Comparison of ENCODE assay signal across 15 cellular contexts in the genomic region with DNA sequence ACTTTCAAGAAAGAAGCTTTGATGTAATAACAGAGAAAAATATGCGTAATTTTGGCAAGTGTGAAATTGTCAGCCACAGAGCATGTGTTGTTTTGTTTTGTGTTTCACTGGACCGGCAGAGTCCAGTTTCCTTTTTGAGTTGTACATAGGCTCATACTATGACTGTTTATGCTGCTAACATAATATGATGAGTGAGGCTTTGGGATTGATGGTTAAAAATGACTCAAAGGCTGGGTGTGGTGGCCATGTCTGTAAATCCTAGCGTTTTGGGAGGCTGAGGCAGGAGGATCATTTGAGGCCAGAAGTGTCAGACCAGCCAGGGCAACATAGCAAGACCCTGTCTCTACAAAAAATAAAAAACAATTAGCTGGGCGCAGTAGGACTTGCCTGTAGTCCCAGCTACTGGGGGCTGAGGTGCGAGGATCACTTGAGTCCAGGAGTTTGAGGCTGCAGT.
DNase-seq lines count a peak whose midpoint lies in the region; ATAC-seq, FAIRE-seq and TF ChIP-seq lines count a peak whose summit lies in the region.
"Had no signal": no experiment of that assay in that cellular context is flagged by ENCODE, and none has a peak within 500 bp of the region (broad histone marks: within the 10 kb centered on the region; RNA-seq: fewer than 3 reads in every experiment).

No MANE protein-coding gene starts in this region.

- DNase-seq in MCF 10A (ENCODE audit: unreplicated experiment) (peak; percentile 32), breast epithelium (ENCODE audit: low spot score in 2 of 2) (no peak), HepG2 (ENCODE audit: low spot score) (no peak), aorta (no peak), OCI-LY7 (ENCODE audit: low spot score) (no peak), smooth muscle cell (lab: John Stamatoyannopoulos, UW; ENCODE audit: unreplicated experiment) (no peak), ecto neural progenitor cell (ENCODE audit: low spot score) (no peak)
- no peak for DNase-seq in activated T-helper 1 cell treated with anti-CD3 and anti-CD28 coated beads, Interleukin-12 subunit alpha, Interleukin-12 subunit beta, Interleukin-2, Interleukin-4 antibody, amounts not matched to agents 30 ng/mL and 10 ng/mL and 1 ng/mL, durations not matched to agents 14 hours and 24 hours and 36 hours (ENCODE audit: low spot score)
- DNase-seq: activated CD8-positive, alpha-beta memory T cell treated with anti-CD3 and anti-CD28 coated beads for 24 hours; BE2C; cortex of kidney; DND-41; NCI-H187 treated with DMSO at 0.1 percent for 48 hours; NCI-H82; psoas muscle had no signal

- no peaks in the 10 kb centered on the region for H3K27me3 ChIP-seq in breast epithelium
- H3K27me3 ChIP-seq in HepG2 (ENCODE audit: control insufficient read depth in 1 of 2, insufficient read depth in 2 of 2, low read length in 2 of 2), result no peaks in the 10 kb centered on the region
- H3K27me3 ChIP-seq in aorta (ENCODE audit: control insufficient read depth in 1 of 2, insufficient read depth in 2 of 2, low read length in 1 of 2), result no peaks in the 10 kb centered on the region
- no peaks in the 10 kb centered on the region for H3K27me3 ChIP-seq in smooth muscle cell (ENCODE audit: low read depth)
- H3K27me3 ChIP-seq: BE2C had no signal

- H4K20me1 ChIP-seq in HepG2 (ENCODE audit: insufficient read depth, low read length), result no peaks in the 10 kb centered on the region
- H4K20me1 ChIP-seq in OCI-LY7 (ENCODE audit: insufficient read depth, low read length), result peaks cover 5% of the 10 kb centered on the region; the same call in 1 of the 2 replicates
- peaks cover 99% of the 10 kb centered on the region for H4K20me1 ChIP-seq in smooth muscle cell (ENCODE audit: low read depth)

- TF ChIP-seq POLR2A in breast epithelium (IDR thresholded peaks at IDR 0.05) (no peak), HepG2 (IDR thresholded peaks at IDR 0.05; ENCODE audit: insufficient read depth in 1 of 2, low read depth in 2 of 2, low read length in 2 of 2) (no peak)

- BruUV-seq in MCF 10A (replicated peaks; lab: Mats Ljungman, UMichigan) (no TSS peak), HepG2 (replicated peaks; lab: Mats Ljungman, UMichigan) (no TSS peak), OCI-LY7 (replicated peaks; lab: Mats Ljungman, UMichigan) (no TSS peak)

- H3K27ac Mint-ChIP-seq in MCF 10A (ENCODE audit: low read depth, unreplicated experiment), result peak overlapping the region; percentile 61
- peak overlapping the region; percentile 47 for H3K27ac Mint-ChIP-seq in activated T-helper 1 cell treated with anti-CD3 and anti-CD28 coated beads, Interleukin-12 subunit alpha, Interleukin-12 subunit beta, Interleukin-2, Interleukin-4 antibody, amounts not matched to agents 30 ng/mL and 10 ng/mL and 1 ng/mL, durations not matched to agents 14 hours and 24 hours and 36 hours

- FAIRE-seq in HepG2 (lab: Jason Lieb, UNC), result no peak

- TF ChIP-seq CTCF in MCF 10A (IDR thresholded peaks at IDR 0.05; ENCODE audit: unreplicated experiment), result no peak
- TF ChIP-seq CTCF in breast epithelium (IDR thresholded peaks at IDR 0.05), result no peak
- no peak for TF ChIP-seq CTCF in HepG2 (CRISPR knock-in tag; IDR thresholded peaks at IDR 0.05)
- TF ChIP-seq CTCF in OCI-LY7 (conservative IDR thresholded peaks at IDR 0.05; ENCODE audit: low read length), result no peak
- TF ChIP-seq CTCF in smooth muscle cell (IDR thresholded peaks at IDR 0.05; ENCODE audit: borderline replicate concordance, insufficient read depth, poor library complexity, severe bottlenecking), result no peak

- WGBS in HepG2 (ENCODE audit: low lambda C conversion rate), result 100% methylated on average over 5 of the region's 5 CpGs
- 57 to 67% methylated on average over 5 of the region's 5 CpGs for WGBS in aorta, 2 donors
- 94% methylated on average over 5 of the region's 5 CpGs for WGBS in smooth muscle cell (ENCODE audit: low lambda C conversion rate)

- TF ChIP-seq EP300 in HepG2 (IDR thresholded peaks at IDR 0.05; ENCODE audit: low read depth in 2 of 2, low read length in 2 of 2), result no peak
- no peak for TF ChIP-seq EP300 in HepG2 (CRISPR knock-in tag; IDR thresholded peaks at IDR 0.05; ENCODE audit: borderline replicate concordance)

- no peaks in the 10 kb centered on the region for H3K27me3 Mint-ChIP-seq in MCF 10A (ENCODE audit: insufficient read depth, unreplicated experiment)
- H3K27me3 Mint-ChIP-seq in activated T-helper 1 cell treated with anti-CD3 and anti-CD28 coated beads, Interleukin-12 subunit alpha, Interleukin-12 subunit beta, Interleukin-2, Interleukin-4 antibody, amounts not matched to agents 30 ng/mL and 10 ng/mL and 1 ng/mL, durations not matched to agents 14 hours and 24 hours and 36 hours (ENCODE audit: insufficient read depth), result no peaks in the 10 kb centered on the region

- in situ Hi-C loops in HepG2 (cut with HindIII; ENCODE audit: extremely low pct_ligation_motif_present, low pct_unique_long_range_greater_than_20kb), result no loop called here

- H3K9me2 ChIP-seq in OCI-LY7 (ENCODE audit: insufficient read depth, low read length), result no peaks in the 10 kb centered on the region

- H3K4me2 ChIP-seq in HepG2 (ENCODE audit: low read depth, low read length), result no peak overlapping the region
- no peak overlapping the region for H3K4me2 ChIP-seq in OCI-LY7 (ENCODE audit: low read length)
- H3K4me2 ChIP-seq in smooth muscle cell, result no peak overlapping the region

- H3K27ac ChIP-seq in breast epithelium (no peak overlapping the region), HepG2 (ENCODE audit: extremely low read length, insufficient read depth, low read length) (peak overlapping the region; percentile 49), aorta (ENCODE audit: low read depth in 1 of 2, low read length in 2 of 2) (peak overlapping the region; percentile 1 to 67), OCI-LY7 (ENCODE audit: low read depth, low read length, poor library complexity, severe bottlenecking) (no peak overlapping the region), smooth muscle cell (ENCODE audit: low read depth) (no peak overlapping the region)
- H3K27ac ChIP-seq: psoas muscle had no signal

- H3K36me3 Mint-ChIP-seq in MCF 10A (ENCODE audit: insufficient read depth, unreplicated experiment), result peaks cover 4% of the 10 kb centered on the region
- H3K36me3 Mint-ChIP-seq in activated T-helper 1 cell treated with anti-CD3 and anti-CD28 coated beads, Interleukin-12 subunit alpha, Interleukin-12 subunit beta, Interleukin-2, Interleukin-4 antibody, amounts not matched to agents 30 ng/mL and 10 ng/mL and 1 ng/mL, durations not matched to agents 14 hours and 24 hours and 36 hours (ENCODE audit: low read depth), result peaks cover 6% of the 10 kb centered on the region

- H3K4me1 Mint-ChIP-seq in MCF 10A (ENCODE audit: insufficient read depth, unreplicated experiment), result peaks cover 6% of the 10 kb centered on the region
- H3K4me1 Mint-ChIP-seq in activated T-helper 1 cell treated with anti-CD3 and anti-CD28 coated beads, Interleukin-12 subunit alpha, Interleukin-12 subunit beta, Interleukin-2, Interleukin-4 antibody, amounts not matched to agents 30 ng/mL and 10 ng/mL and 1 ng/mL, durations not matched to agents 14 hours and 24 hours and 36 hours (ENCODE audit: low read depth), result peaks cover 52% of the 10 kb centered on the region

- H3K4me3 ChIP-seq in breast epithelium (no peak overlapping the region), HepG2 (replicated peaks in 1 of 3; ENCODE audit: insufficient read depth in 1 of 3, low read depth in 2 of 3, low read length in 3 of 3) (no peak overlapping the region), aorta (ENCODE audit: low read length in 2 of 2) (no peak overlapping the region), OCI-LY7 (ENCODE audit: low read depth, low read length, poor library complexity, severe bottlenecking) (no peak overlapping the region), smooth muscle cell (no peak overlapping the region)
- H3K4me3 ChIP-seq: psoas muscle had no signal

- TF ChIP-seq RAD21 in HepG2 (CRISPR knock-in tag; IDR thresholded peaks at IDR 0.05), result no peak

- no peaks in the 10 kb centered on the region for H3K9me3 Mint-ChIP-seq in MCF 10A (ENCODE audit: unreplicated experiment)
- H3K9me3 Mint-ChIP-seq in activated T-helper 1 cell treated with anti-CD3 and anti-CD28 coated beads, Interleukin-12 subunit alpha, Interleukin-12 subunit beta, Interleukin-2, Interleukin-4 antibody, amounts not matched to agents 30 ng/mL and 10 ng/mL and 1 ng/mL, durations not matched to agents 14 hours and 24 hours and 36 hours, result no peaks in the 10 kb centered on the region

- intact Hi-C loops in MCF 10A (cut with micrococcal nuclease), result no loop called here
- intact Hi-C loops in breast epithelium (cut with DNase I; ENCODE audit: low total_unique reads), result no loop called here
- intact Hi-C loops in activated T-helper 1 cell treated with anti-CD3 and anti-CD28 coated beads, Interleukin-12 subunit alpha, Interleukin-12 subunit beta, Interleukin-2, Interleukin-4 antibody, amounts not matched to agents 30 ng/mL and 10 ng/mL and 1 ng/mL, durations not matched to agents 14 hours and 24 hours and 36 hours (cut with micrococcal nuclease), result loop anchor here (5.0 kb wide), 1 partner anchor 33 kb away; no protein-coding TSS in a partner anchor
- intact Hi-C loops in HepG2 (cut with micrococcal nuclease; ENCODE audit: unreplicated experiment), result no loop called here
- intact Hi-C loops in aorta (cut with DNase I), result no loop called here
- intact Hi-C loops in OCI-LY7 (cut with micrococcal nuclease; ENCODE audit: unreplicated experiment), result loop anchor here (10.0 kb wide), 1 partner anchor 280 kb away; no protein-coding TSS in a partner anchor

- H3K9ac ChIP-seq in HepG2 (ENCODE audit: insufficient read depth, low read depth, low read length), result no peak overlapping the region
- no peak overlapping the region for H3K9ac ChIP-seq in smooth muscle cell (ENCODE audit: low read depth)

- H3K4me1 ChIP-seq in breast epithelium (no peaks in the 10 kb centered on the region), HepG2 (ENCODE audit: insufficient read depth, low read length) (peaks cover 39% of the 10 kb centered on the region), aorta (ENCODE audit: control insufficient read depth in 1 of 2, insufficient read depth in 2 of 2, low read length in 2 of 2) (peaks cover 0 to 5% of the 10 kb centered on the region in 2 donors), OCI-LY7 (ENCODE audit: insufficient read depth, low read length, poor library complexity, severe bottlenecking) (peaks cover 18% of the 10 kb centered on the region), smooth muscle cell (ENCODE audit: low read depth) (no peaks in the 10 kb centered on the region)
- H3K4me1 ChIP-seq: BE2C, psoas muscle had no signal

- no peak overlapping the region for H2AFZ ChIP-seq in HepG2 (ENCODE audit: low read length)
- H2AFZ ChIP-seq in OCI-LY7 (ENCODE audit: low read length), result no peak overlapping the region
- no peak overlapping the region for H2AFZ ChIP-seq in smooth muscle cell (ENCODE audit: low read depth)

- no peaks in the 10 kb centered on the region for H3F3A ChIP-seq in smooth muscle cell (ENCODE audit: low read depth)

- H3K9me3 ChIP-seq in breast epithelium (no peaks in the 10 kb centered on the region), HepG2 (ENCODE audit: low read length) (no peaks in the 10 kb centered on the region), aorta (ENCODE audit: control insufficient read depth, low read length) (no peaks in the 10 kb centered on the region), OCI-LY7 (ENCODE audit: low read length) (no peaks in the 10 kb centered on the region), smooth muscle cell (replicated peaks; ENCODE audit: low read depth) (no peaks in the 10 kb centered on the region)
- H3K9me3 ChIP-seq: BE2C, psoas muscle had no signal

- H3K79me2 ChIP-seq in HepG2 (ENCODE audit: insufficient read depth, low read length) (peaks cover 14% of the 10 kb centered on the region), OCI-LY7 (ENCODE audit: insufficient read depth, low read depth, low read length) (peaks cover 22% of the 10 kb centered on the region; the same call in 1 of the 2 replicates), smooth muscle cell (ENCODE audit: low read depth) (peaks cover 96% of the 10 kb centered on the region)

- no peak overlapping the region for H3K4me3 Mint-ChIP-seq in MCF 10A (ENCODE audit: unreplicated experiment)
- H3K4me3 Mint-ChIP-seq in activated T-helper 1 cell treated with anti-CD3 and anti-CD28 coated beads, Interleukin-12 subunit alpha, Interleukin-12 subunit beta, Interleukin-2, Interleukin-4 antibody, amounts not matched to agents 30 ng/mL and 10 ng/mL and 1 ng/mL, durations not matched to agents 14 hours and 24 hours and 36 hours, result no peak overlapping the region

- CTCF ChIA-PET in MCF 10A (lab: Yijun Ruan, JAX) (interaction anchor here (1.5 to 1.8 kb wide), 2 partner anchors 15 to 74 kb away, joined by 4 to 5 read pairs; no protein-coding TSS in a partner anchor), HepG2 (lab: Yijun Ruan, JAX; ENCODE audit: low intra/inter-chr PET ratio, low total read pairs) (no interaction called here), OCI-LY7 (lab: Charles Lee; ENCODE audit: unreplicated experiment) (no interaction called here)

- POLR2A ChIA-PET in MCF 10A (lab: Yijun Ruan, JAX) (interaction anchor here (0.6 to 1.9 kb wide), 5 partner anchors 9 to 74 kb away, joined by 3 to 9 read pairs (median 4); no protein-coding TSS in a partner anchor), HepG2 (lab: Yijun Ruan, JAX) (no interaction called here), OCI-LY7 (lab: Charles Lee) (interaction anchor here (0.7 kb wide), 1 partner anchor 54 kb away, joined by 3 read pairs; no protein-coding TSS in a partner anchor)

- no peaks in the 10 kb centered on the region for H3K36me3 ChIP-seq in breast epithelium
- no peaks in the 10 kb centered on the region for H3K36me3 ChIP-seq in HepG2 (replicated peaks in 1 of 2; ENCODE audit: control insufficient read depth in 1 of 2, insufficient read depth in 2 of 2, low read length in 2 of 2)
- no peaks in the 10 kb centered on the region for H3K36me3 ChIP-seq in aorta (ENCODE audit: control insufficient read depth in 1 of 2, insufficient read depth in 2 of 2, low read length in 1 of 2)
- H3K36me3 ChIP-seq in OCI-LY7 (ENCODE audit: insufficient read depth, low read length), result no peaks in the 10 kb centered on the region
- no peaks in the 10 kb centered on the region for H3K36me3 ChIP-seq in smooth muscle cell (ENCODE audit: low read depth)
- H3K36me3 ChIP-seq: BE2C had no signal

- ATAC-seq in HepG2 (no peak), aorta (ENCODE audit: low FRiP score) (no peak)
- ATAC-seq: psoas muscle had no signal

Comparison
In these comparisons a context has a peak if more than half of its experiments do, and no peak if none do; other contexts are left out.
1. H3K27ac ChIP-seq: peak in HepG2 (single experiment) and aorta (2 of 2); none in breast epithelium (0 of 2), OCI-LY7 (single experiment) and smooth muscle cell (single experiment).
2. intact Hi-C loops: an anchor here in activated T-helper 1 cell treated with anti-CD3 and anti-CD28 coated beads, Interleukin-12 subunit alpha, Interleukin-12 subunit beta, Interleukin-2, Interleukin-4 antibody, amounts not matched to agents 30 ng/mL and 10 ng/mL and 1 ng/mL, durations not matched to agents 14 hours and 24 hours and 36 hours (5.0 kb wide) and OCI-LY7 (10.0 kb wide); none called in MCF 10A, breast epithelium, HepG2 and aorta.